Comparison of ENCODE assay signal across 18 cellular contexts in genomic region chr18:11726556-11726955, GRCh38. TPM values are rescaled to one million over a fixed set of nuclear protein-coding genes. Genes with fewer than 3 reads are reported as not detected.
A peak's percentile ranks its signal among the peaks of the same experiment; 100 is the strongest.
DNase-seq lines count a peak whose midpoint lies in the region; ATAC-seq, FAIRE-seq and TF ChIP-seq lines count a peak whose summit lies in the region.
"Had no signal": no experiment of that assay in that cellular context is flagged by ENCODE, and none has a peak within 500 bp of the region (broad histone marks: within the 10 kb centered on the region; RNA-seq: fewer than 3 reads in every experiment).

No MANE protein-coding gene starts in this region.

- TF ChIP-seq CTCF in HepG2 (CRISPR knock-in tag; IDR thresholded peaks at IDR 0.05) = no peak
- no peak for TF ChIP-seq CTCF in right lobe of liver (IDR thresholded peaks at IDR 0.05)

- FAIRE-seq in HepG2 (lab: Jason Lieb, UNC) = no peak
- FAIRE-seq: K562 had no signal

- DNase-seq in HepG2 (ENCODE audit: low spot score) (no peak), right lobe of liver (no peak), amniotic epithelial cell (ENCODE audit: low read depth) (peak; percentile 27), iris pigment epithelial cell (ENCODE audit: low read depth) (peak; percentile 8), hypothalamus (lab: John Stamatoyannopoulos, UW) (no peak), NCI-H82 treated with DMSO at 0.1 percent for 48 hours (lab: John Stamatoyannopoulos, UW; ENCODE audit: unreplicated experiment) (no peak), right cardiac atrium (no peak)
- DNase-seq: AML-193, GF-D8, NCI-H1105 treated with DMSO at 0.1 percent for 48 hours, NCI-H2029 treated with DMSO at 0.1 percent for 48 hours, NCI-H226, NCI-H510A treated with DMSO at 0.1 percent for 48 hours, NCI-H748 treated with DMSO at 0.1 percent for 48 hours, Peyer's patch had no signal

- H3K4me3 ChIP-seq in HepG2 (replicated peaks in 1 of 3; ENCODE audit: insufficient read depth in 1 of 3, low read depth in 2 of 3, low read length in 3 of 3) (no peak overlapping the region), right lobe of liver (no peak overlapping the region), right cardiac atrium (ENCODE audit: low read length) (no peak overlapping the region)
- H3K4me3 ChIP-seq: K562, Peyer's patch had no signal

- H3K4me1 ChIP-seq in HepG2 (ENCODE audit: insufficient read depth, low read length) (no peaks in the 10 kb centered on the region), right lobe of liver (no peaks in the 10 kb centered on the region), right cardiac atrium (ENCODE audit: control insufficient read depth, insufficient read depth, low read length) (no peaks in the 10 kb centered on the region)
- H3K4me1 ChIP-seq: Peyer's patch had no signal

- BruUV-seq in HepG2 (replicated peaks; lab: Mats Ljungman, UMichigan) = no TSS peak

- H2AFZ ChIP-seq in HepG2 (ENCODE audit: low read length) = no peak overlapping the region

- H4K20me1 ChIP-seq in HepG2 (ENCODE audit: insufficient read depth, low read length) = no peaks in the 10 kb centered on the region

- no peak overlapping the region for H3K4me2 ChIP-seq in HepG2 (ENCODE audit: low read depth, low read length)

- H3K9me3 ChIP-seq in HepG2 (ENCODE audit: low read length) (no peaks in the 10 kb centered on the region), right lobe of liver (no peaks in the 10 kb centered on the region), right cardiac atrium (ENCODE audit: control insufficient read depth, low read length) (no peaks in the 10 kb centered on the region)
- H3K9me3 ChIP-seq: Peyer's patch had no signal

- TF ChIP-seq POLR2A in HepG2 (IDR thresholded peaks at IDR 0.05; ENCODE audit: insufficient read depth in 1 of 2, low read depth in 2 of 2, low read length in 2 of 2) (no peak), right lobe of liver (IDR thresholded peaks at IDR 0.05) (no peak)

- ATAC-seq in HepG2 (no peak), right lobe of liver (no peak), right cardiac atrium (no peak)
- ATAC-seq: K562, Right ventricle myocardium inferior had no signal

- H3K27ac ChIP-seq in HepG2 (ENCODE audit: extremely low read length, insufficient read depth, low read length) (no peak overlapping the region), right lobe of liver (no peak overlapping the region), right cardiac atrium (ENCODE audit: low read length) (no peak overlapping the region)
- H3K27ac ChIP-seq: C4-2B, Peyer's patch had no signal

- in situ Hi-C loops in HepG2 (cut with HindIII; ENCODE audit: extremely low pct_ligation_motif_present, low pct_unique_long_range_greater_than_20kb) = loop anchor here (10.0 kb wide), 1 partner anchor 72 kb away; no protein-coding TSS in a partner anchor

- CTCF ChIA-PET in HepG2 (lab: Yijun Ruan, JAX; ENCODE audit: low intra/inter-chr PET ratio, low total read pairs) = no interaction called here

- no peak for TF ChIP-seq RAD21 in HepG2 (CRISPR knock-in tag; IDR thresholded peaks at IDR 0.05)

- TF ChIP-seq EP300 in HepG2 (IDR thresholded peaks at IDR 0.05; ENCODE audit: low read depth in 2 of 2, low read length in 2 of 2) = no peak
- no peak for TF ChIP-seq EP300 in HepG2 (CRISPR knock-in tag; IDR thresholded peaks at IDR 0.05; ENCODE audit: borderline replicate concordance)

- 3% methylated on average over 2 of the region's 2 CpGs for WGBS in HepG2 (ENCODE audit: low lambda C conversion rate)
- 51% methylated on average over 2 of the region's 2 CpGs for WGBS in right lobe of liver (ENCODE audit: insufficient coverage, low coverage, low lambda C conversion rate, missing lambda C conversion rate)
- 80% methylated on average over 2 of the region's 2 CpGs for WGBS in right cardiac atrium

- H3K36me3 ChIP-seq in HepG2 (replicated peaks in 1 of 2; ENCODE audit: control insufficient read depth in 1 of 2, insufficient read depth in 2 of 2, low read length in 2 of 2) (no peaks in the 10 kb centered on the region), right lobe of liver (no peaks in the 10 kb centered on the region)
- H3K36me3 ChIP-seq: Peyer's patch had no signal

- POLR2A ChIA-PET in HepG2 (lab: Yijun Ruan, JAX) = no interaction called here

- H3K27me3 ChIP-seq in HepG2 (ENCODE audit: control insufficient read depth in 1 of 2, insufficient read depth in 2 of 2, low read length in 2 of 2) = peaks cover 0 to 16% of the 10 kb centered on the region in 2 experiments; a peak in 3 of 5 replicates
- H3K27me3 ChIP-seq in right lobe of liver = no peaks in the 10 kb centered on the region
- H3K27me3 ChIP-seq in right cardiac atrium (ENCODE audit: control insufficient read depth, insufficient read depth) = no peaks in the 10 kb centered on the region
- H3K27me3 ChIP-seq: Peyer's patch had no signal

- H3K79me2 ChIP-seq in HepG2 (ENCODE audit: insufficient read depth, low read length) = no peaks in the 10 kb centered on the region

- H3K9ac ChIP-seq in HepG2 (ENCODE audit: insufficient read depth, low read depth, low read length) = no peak overlapping the region

- intact Hi-C loops in HepG2 (cut with micrococcal nuclease; ENCODE audit: unreplicated experiment) (no loop called here), right lobe of liver (cut with DNase I) (no loop called here), right cardiac atrium (cut with DNase I) (loop anchor here in 2 of 4 donors (10.0 kb wide), 1 partner anchor 72 kb away; no protein-coding TSS in a partner anchor)

TF ChIP-seq in HepG2, 621 proteins besides CTCF, POLR2A, EP300 and RAD21:
- 0 out of 2 replicates have a peak, but pooled peaks have one; percentile 22 for TF ChIP-seq ATF7 (IDR thresholded peaks at IDR 0.05)
- TF ChIP-seq ATF7 (CRISPR knock-in tag; IDR thresholded peaks at IDR 0.05) = no peak
- no peak for TF ChIP-seq ZFY (CRISPR knock-in tag; IDR thresholded peaks at IDR 0.05)

RNA-seq across cellular contexts. Expression of gene GNAL, which starts 37.5 kb away (rescaled TPM):
- total RNA-seq in HepG2 (2016; rRNA removed; fragmentation: Illumina TruSeq; extraction: Trizol) (1.3 and 1.4 TPM in 2 replicates), right lobe of liver (1 to 10 TPM in 4 of 6 experiments, under 1 TPM in 2; 0.19 to 1.9 (median 1.2) TPM), right cardiac atrium (1 to 10 TPM; 3.9 to 9.4 (median 8.2) TPM)
- 0.97 and 1.0 TPM in 2 replicates for total RNA-seq in HepG2 (2016; cell fraction: cytosol; rRNA removed; fragmentation: Illumina TruSeq; extraction: Trizol; ENCODE audit: low read depth)
- total RNA-seq in HepG2 (2016; cell fraction: insoluble cytoplasmic fraction; rRNA removed; fragmentation: Illumina TruSeq; extraction: Trizol) = 1.6 and 1.8 TPM in 2 replicates
- 2.8 and 3.0 TPM in 2 replicates for total RNA-seq in HepG2 (2016; cell fraction: membrane; rRNA removed; fragmentation: Illumina TruSeq; extraction: Trizol)
- 1.2 and 1.8 TPM in 2 replicates for total RNA-seq in HepG2 (2016; cell fraction: nucleus; rRNA removed; fragmentation: Illumina TruSeq; extraction: Trizol)
- polyA plus RNA-seq in HepG2 (2011; rRNA removed) (0.63 and 0.87 TPM in 2 replicates), right cardiac atrium (3.5 TPM)
- polyA plus RNA-seq in HepG2 (2011; cell fraction: cytosol; rRNA removed) = 0.74 and 0.78 TPM in 2 replicates
- polyA plus RNA-seq in HepG2 (2011; cell fraction: nucleus; rRNA removed) = 0.45 and 0.61 TPM in 2 replicates
- 1.1 and 1.7 TPM in 2 replicates for polyA plus RNA-seq in HepG2 (2012)
- polyA plus RNA-seq in HepG2 (2016; cell fraction: cytosol; fragmentation: Illumina TruSeq; extraction: Trizol; ENCODE audit: low read depth) = 1.6 and 1.7 TPM in 2 replicates
- 1.2 and 1.4 TPM in 2 replicates for polyA plus RNA-seq in HepG2 (2016; cell fraction: insoluble cytoplasmic fraction; fragmentation: Illumina TruSeq; extraction: Trizol; ENCODE audit: low read depth)
- 1.9 and 2.7 TPM in 2 replicates for polyA plus RNA-seq in HepG2 (2016; cell fraction: membrane; fragmentation: Illumina TruSeq; extraction: Trizol; ENCODE audit: low read depth)
- polyA plus RNA-seq in HepG2 (2016; cell fraction: nucleus; fragmentation: Illumina TruSeq; extraction: Trizol; ENCODE audit: insufficient read depth, low read depth) = 0.96 and 1.1 TPM in 2 replicates
- 0.96 and 9.4 TPM in 2 replicates for polyA minus RNA-seq in HepG2 (2011; rRNA and poly(A)+ RNA removed; ENCODE audit: low replicate concordance)
- 1.1 and 2.1 TPM in 2 replicates for polyA minus RNA-seq in HepG2 (2011; cell fraction: cytosol; rRNA and poly(A)+ RNA removed)
- polyA minus RNA-seq in HepG2 (2011; cell fraction: nucleus; rRNA and poly(A)+ RNA removed) = 1.7 TPM in 2 replicates

Comparison
In these comparisons a context has a peak if more than half of its experiments do, and no peak if none do; other contexts are left out.
1. DNase-seq: peak in amniotic epithelial cell (single experiment) and iris pigment epithelial cell (single experiment); none in HepG2 (single experiment), right lobe of liver (0 of 3), hypothalamus (0 of 51), NCI-H82 treated with DMSO at 0.1 percent for 48 hours (single experiment) and right cardiac atrium (0 of 3).